Comparison of ENCODE assay signal across 10 cellular contexts in genomic region chr11:121929581-121929980, GRCh38.
A peak's percentile ranks its signal among the peaks of the same experiment; 100 is the strongest.
DNase-seq lines count a peak whose midpoint lies in the region; ATAC-seq, FAIRE-seq and TF ChIP-seq lines count a peak whose summit lies in the region.
"Had no signal": no experiment of that assay in that cellular context is flagged by ENCODE, and none has a peak within 500 bp of the region (broad histone marks: within the 10 kb centered on the region; RNA-seq: fewer than 3 reads in every experiment).

No MANE protein-coding gene starts in this region.

- dilution Hi-C loops in keratinocyte (cut with MboI; ENCODE audit: extremely low pct_ligation_motif_present, low sequenced_read_pairs): no loop called here

- H3K4me3 ChIP-seq in HUES6 (ENCODE audit: low read depth, low read length) (peak overlapping the region; percentile 55), body of pancreas (no peak overlapping the region), keratinocyte (ENCODE audit: control insufficient read depth in 2 of 3, extremely low read depth in 1 of 3, insufficient read depth in 2 of 3, low read depth in 1 of 3, low read length in 3 of 3) (peak overlapping the region in 1 of 3 experiments; percentile 6)

- H3K27me3 ChIP-seq in HUES6 (ENCODE audit: control insufficient read depth, insufficient read depth, low read length): no peaks in the 10 kb centered on the region
- no peaks in the 10 kb centered on the region for H3K27me3 ChIP-seq in body of pancreas
- H3K27me3 ChIP-seq in keratinocyte (ENCODE audit: control insufficient read depth, extremely low read depth, insufficient read depth, low read length): no peaks in the 10 kb centered on the region

- peak overlapping the region; percentile 66 for H3K4me2 ChIP-seq in keratinocyte (ENCODE audit: control insufficient read depth, extremely low read depth, insufficient read depth, low read depth, low read length)

- DNase-seq in body of pancreas (peak; percentile 29 to 43 (median 35)), keratinocyte (ENCODE audit: low read depth, low spot score) (no peak), superior temporal gyrus (ENCODE audit: extremely low spot score) (peak; percentile 74), NCI-H774 (lab: John Stamatoyannopoulos, UW) (no peak), GM13977 (ENCODE audit: low spot score) (no peak), ureter (ENCODE audit: low spot score) (no peak)

- H3K9me3 ChIP-seq in HUES6 (ENCODE audit: control insufficient read depth, insufficient read depth, low read depth, low read length) (no peaks in the 10 kb centered on the region), body of pancreas (no peaks in the 10 kb centered on the region), keratinocyte (ENCODE audit: control insufficient read depth, low read depth, low read length) (no peaks in the 10 kb centered on the region)

- WGBS in body of pancreas, 2 donors: 2 to 3% methylated on average over 11 of the region's 11 CpGs

- TF ChIP-seq POLR2A in body of pancreas (IDR thresholded peaks at IDR 0.05): no peak

- TF ChIP-seq CTCF in body of pancreas (IDR thresholded peaks at IDR 0.05) (no peak), keratinocyte (optimal IDR thresholded peaks at IDR 0.05 in 1 of 3, IDR thresholded peaks at IDR 0.05 in 1 of 3, conservative IDR thresholded peaks at IDR 0.05 in 1 of 3; ENCODE audit: extremely low read depth in 1 of 3, insufficient read depth in 2 of 3, low read length in 3 of 3) (no peak), GM13977 (IDR thresholded peaks at IDR 0.05; ENCODE audit: extremely low read depth, insufficient read depth, missing control alignments) (no peak)

- ATAC-seq in body of pancreas (peak; percentile 42), HG03457 (IDR thresholded peaks at IDR 0.05; ENCODE audit: unreplicated experiment) (no peak)
- ATAC-seq: HCT116 had no signal

- intact Hi-C loops in body of pancreas (cut with DNase I): no loop called here

- in situ Hi-C loops in GM13977 (cut with MboI; ENCODE audit: low pct_unique_long_range_greater_than_20kb, low sequenced_read_pairs, unreplicated experiment): no loop called here

- no peak overlapping the region for H2AFZ ChIP-seq in keratinocyte (ENCODE audit: control insufficient read depth, low read length)

- peaks cover 38% of the 10 kb centered on the region for H3K4me1 ChIP-seq in HUES6 (ENCODE audit: control insufficient read depth, insufficient read depth, low read length)
- H3K4me1 ChIP-seq in body of pancreas: peaks cover 12% of the 10 kb centered on the region
- peaks cover 21% of the 10 kb centered on the region for H3K4me1 ChIP-seq in keratinocyte (ENCODE audit: control insufficient read depth, extremely low read depth, insufficient read depth, low read length)

- no peaks in the 10 kb centered on the region for H3K9me1 ChIP-seq in keratinocyte (ENCODE audit: control insufficient read depth, extremely low read depth, insufficient read depth, low read length)

- H3K79me2 ChIP-seq in keratinocyte (ENCODE audit: control insufficient read depth, insufficient read depth, low read length): no peaks in the 10 kb centered on the region

- H3K36me3 ChIP-seq in HUES6 (ENCODE audit: control insufficient read depth, insufficient read depth, low read length) (no peaks in the 10 kb centered on the region), body of pancreas (replicated peaks in 1 of 2; ENCODE audit: insufficient read depth in 1 of 2, low read depth in 2 of 2) (no peaks in the 10 kb centered on the region), keratinocyte (ENCODE audit: control insufficient read depth in 2 of 2, extremely low read depth in 1 of 2, insufficient read depth in 2 of 2, low read length in 2 of 2) (no peaks in the 10 kb centered on the region)

- peak overlapping the region; percentile 39 for H3K9ac ChIP-seq in HUES6 (ENCODE audit: low read length)
- no peak overlapping the region for H3K9ac ChIP-seq in keratinocyte (ENCODE audit: control insufficient read depth, extremely low read depth, insufficient read depth, low read length)

- no peak overlapping the region for H3K27ac ChIP-seq in HUES6 (ENCODE audit: low read depth, low read length)
- H3K27ac ChIP-seq in body of pancreas: peak overlapping the region; percentile 19 to 76 (median 54)
- H3K27ac ChIP-seq in keratinocyte (ENCODE audit: control insufficient read depth, insufficient read depth, low read length): no peak overlapping the region
- H3K27ac ChIP-seq: VCaP had no signal

- no peaks in the 10 kb centered on the region for H4K20me1 ChIP-seq in keratinocyte (ENCODE audit: control insufficient read depth, extremely low read depth, insufficient read depth, low read length)

- FAIRE-seq in keratinocyte (lab: Jason Lieb, UNC): no peak

Comparison
In these comparisons a context has a peak if more than half of its experiments do, and no peak if none do; other contexts are left out.
1. H3K27ac ChIP-seq: peak in body of pancreas (4 of 4); none in HUES6 (single experiment) and keratinocyte (single experiment).
2. DNase-seq: peak in body of pancreas (4 of 4) and superior temporal gyrus (single experiment); none in keratinocyte (single experiment), NCI-H774 (single experiment), GM13977 (single experiment) and ureter (single experiment).